Comparison of ENCODE assay signal across 16 cellular contexts in genomic region chr1:17573518-17574041, GRCh38. TPM values are rescaled to one million over a fixed set of nuclear protein-coding genes. Genes with fewer than 3 reads are reported as not detected.
DNase-seq lines count a peak whose midpoint lies in the region; ATAC-seq and TF ChIP-seq lines count a peak whose summit lies in the region.
"Had no signal": no experiment of that assay in that cellular context is flagged by ENCODE, and none has a peak within 500 bp of the region (broad histone marks: within the 10 kb centered on the region; RNA-seq: fewer than 3 reads in every experiment).

No MANE protein-coding gene starts in this region.

- H3K36me3 ChIP-seq in heart left ventricle = no peaks in the 10 kb centered on the region
- H3K36me3 ChIP-seq in right atrium auricular region = no peaks in the 10 kb centered on the region
- H3K36me3 ChIP-seq in vagina = no peaks in the 10 kb centered on the region
- H3K36me3 ChIP-seq in osteoblast (ENCODE audit: insufficient read depth, low read length) = no peaks in the 10 kb centered on the region

- H3K4me3 ChIP-seq in heart left ventricle = no peak overlapping the region
- no peak overlapping the region for H3K4me3 ChIP-seq in right atrium auricular region
- no peak overlapping the region for H3K4me3 ChIP-seq in vagina
- no peak overlapping the region for H3K4me3 ChIP-seq in osteoblast (ENCODE audit: insufficient read depth, low read length)

- H3K27ac ChIP-seq in heart left ventricle (peak overlapping the region in 9 of 12 donors; percentile 13 to 62 (median 33)), right atrium auricular region (peak overlapping the region; percentile 55 to 96), vagina (peak overlapping the region; percentile 98), osteoblast (ENCODE audit: low read depth, low read length) (no peak overlapping the region)

- ATAC-seq in heart left ventricle (no peak), left cardiac atrium (no peak), GM21576 (IDR thresholded peaks at IDR 0.05; ENCODE audit: unreplicated experiment) (no peak), HG03442 (IDR thresholded peaks at IDR 0.05; ENCODE audit: unreplicated experiment) (no peak)

- no peak for TF ChIP-seq POLR2A in heart left ventricle (IDR thresholded peaks at IDR 0.05)
- TF ChIP-seq POLR2A in vagina (IDR thresholded peaks at IDR 0.05) = no peak

- 27 to 37% (median 32%) methylated on average over 7 to 10 of the region's 10 CpGs for WGBS in heart left ventricle, 4 donors

- peaks cover 81% of the 10 kb centered on the region for H3K79me2 ChIP-seq in osteoblast (ENCODE audit: insufficient read depth, low read length)

- DNase-seq in heart left ventricle = peak in 1 of 5 donors; percentile 50
- DNase-seq in left cardiac atrium = no peak
- DNase-seq in right atrium auricular region (ENCODE audit: low spot score) = no peak
- DNase-seq in nucleus accumbens (lab: John Stamatoyannopoulos, UW) = peak in 47 of 56 donors; percentile 17 to 78 (median 44)
- DNase-seq in vagina (ENCODE audit: extremely low spot score in 2 of 2) = no peak
- DNase-seq in osteoblast (ENCODE audit: insufficient read length, low spot score, missing footprints) = no peak
- DNase-seq: activated CD4-positive, alpha-beta T cell treated with anti-CD3 and anti-CD28 coated beads, Interleukin-2, amount 50 U/mL, for 48 hours; activated effector memory CD4-positive, alpha-beta T cell treated with Interleukin-2 at 50 U/mL for 16 hours; DMS 273 treated with DMSO at 0.1 percent for 48 hours; KBM-7; NCI-H187; NCI-H774; small intestine; T1000 had no signal

- H3K4me1 ChIP-seq in heart left ventricle (peaks cover 0 to 73% (median 41%) of the 10 kb centered on the region in 12 donors), right atrium auricular region (peaks cover 0 to 71% of the 10 kb centered on the region in 2 donors), vagina (peaks cover 60% of the 10 kb centered on the region), osteoblast (ENCODE audit: insufficient read depth, low read length) (peaks cover 18% of the 10 kb centered on the region)

- H4K20me1 ChIP-seq in osteoblast (ENCODE audit: insufficient read depth, low read length) = peaks cover 42% of the 10 kb centered on the region

- H2AFZ ChIP-seq in osteoblast (ENCODE audit: low read length) = no peak overlapping the region

- TF ChIP-seq CTCF in heart left ventricle (IDR thresholded peaks at IDR 0.05) = no peak
- TF ChIP-seq CTCF in right atrium auricular region (IDR thresholded peaks at IDR 0.05) = no peak
- no peak for TF ChIP-seq CTCF in vagina (IDR thresholded peaks at IDR 0.05)
- no peak for TF ChIP-seq CTCF in osteoblast (IDR thresholded peaks at IDR 0.05; ENCODE audit: extremely low read depth, low read depth, low read length)

- H3K9me3 ChIP-seq in heart left ventricle (no peaks in the 10 kb centered on the region), right atrium auricular region (no peaks in the 10 kb centered on the region), vagina (no peaks in the 10 kb centered on the region), osteoblast (ENCODE audit: low read depth, low read length) (no peaks in the 10 kb centered on the region)

- H3K4me2 ChIP-seq in osteoblast (ENCODE audit: insufficient read depth, low read length) = no peak overlapping the region

- H3K27me3 ChIP-seq in heart left ventricle (no peaks in the 10 kb centered on the region), right atrium auricular region (no peaks in the 10 kb centered on the region), vagina (no peaks in the 10 kb centered on the region), osteoblast (ENCODE audit: insufficient read depth, low read length) (no peaks in the 10 kb centered on the region)

- intact Hi-C loops in heart left ventricle (cut with DNase I) = no loop called here
- intact Hi-C loops in left cardiac atrium (cut with DNase I) = no loop called here
- intact Hi-C loops in vagina (cut with DNase I) = no loop called here

RNA-seq across cellular contexts. Expression of gene ARHGEF10L, which starts 34.1 kb away (rescaled TPM):
- total RNA-seq in heart left ventricle (10 to 100 TPM; 44.6 to 72.8 (median 57.5) TPM), left cardiac atrium (10 to 100 TPM; 40.6 to 44.9 TPM), right atrium auricular region (10 to 100 TPM; 49.3 to 52.2 TPM), vagina (75.6 TPM), osteoblast (33.3 and 39.1 TPM in 2 replicates)
- 10 to 100 TPM; 57.9 to 65.8 TPM for polyA plus RNA-seq in heart left ventricle

Comparison
In these comparisons a context has a peak if more than half of its experiments do, and no peak if none do; other contexts are left out.
1. DNase-seq: peak in nucleus accumbens (47 of 56); none in left cardiac atrium (single experiment), right atrium auricular region (single experiment), vagina (0 of 2) and osteoblast (single experiment).